Comparison of ENCODE assay signal across 28 cellular contexts in genomic region chr1:174417921-174418320, GRCh38. TPM values are rescaled to one million over a fixed set of nuclear protein-coding genes. Genes with fewer than 3 reads are reported as not detected.
"Had no signal": no experiment of that assay in that cellular context is flagged by ENCODE, and none has a peak within 500 bp of the region (broad histone marks: within the 10 kb centered on the region; RNA-seq: fewer than 3 reads in every experiment).

No MANE protein-coding gene starts in this region.

- H3K27ac Mint-ChIP-seq: mesothelial cell of epicardium had no signal

- H3K4me3 ChIP-seq: colonic mucosa, dorsolateral prefrontal cortex, esophagus squamous epithelium, gastrocnemius medialis, heart right ventricle, left lung, lower lobe of right lung, mucosa of descending colon had no signal

- H3K27me3 Mint-ChIP-seq: naive B cell; naive thymus-derived CD8-positive, alpha-beta T cell had no signal

- H3K27me3 ChIP-seq: colonic mucosa, dorsolateral prefrontal cortex, esophagus squamous epithelium, gastrocnemius medialis, heart right ventricle, left lung had no signal

- H3K36me3 Mint-ChIP-seq: mesothelial cell of epicardium had no signal

- H3K4me3 Mint-ChIP-seq: mesothelial cell of epicardium; naive B cell; naive thymus-derived CD8-positive, alpha-beta T cell had no signal

- H3K4me1 ChIP-seq: colonic mucosa, esophagus squamous epithelium, gastrocnemius medialis, left lung, lower lobe of right lung had no signal

- H3K9me3 Mint-ChIP-seq: mesothelial cell of epicardium had no signal

- H3K9me3 ChIP-seq: colonic mucosa, esophagus squamous epithelium, gastrocnemius medialis, heart right ventricle, left lung, lower lobe of right lung, mucosa of descending colon had no signal

- H3K27ac ChIP-seq: colonic mucosa, dorsolateral prefrontal cortex, epithelial cell of prostate, esophagus squamous epithelium, gastrocnemius medialis, heart right ventricle, left lung, lower lobe of right lung had no signal

- H3K4me1 Mint-ChIP-seq: mesothelial cell of epicardium had no signal

- DNase-seq: colonic mucosa; dermis blood vessel endothelial cell; dorsolateral prefrontal cortex; effector CD4-positive, alpha-beta T cell; effector memory CD4-positive, alpha-beta T cell; erythroblast; esophagus squamous epithelium; foreskin fibroblast; foreskin melanocyte; gastrocnemius medialis; glutamatergic neuron; head of caudate nucleus; heart right ventricle; hippocampal formation; left cardiac atrium; left lung; left ventricle myocardium superior; lower lobe of right lung; mesenchymal stem cell; mucosa of descending colon; naive B cell; naive thymus-derived CD8-positive, alpha-beta T cell had no signal

- ATAC-seq: gastrocnemius medialis; heart right ventricle; left cardiac atrium; left lung; left ventricle myocardium superior; lower lobe of right lung; mucosa of descending colon; naive thymus-derived CD8-positive, alpha-beta T cell had no signal

- FAIRE-seq: endothelial cell of umbilical vein, islet of Langerhans, keratinocyte had no signal

- H3K36me3 ChIP-seq: colonic mucosa, esophagus squamous epithelium, gastrocnemius medialis, heart right ventricle, left lung, lower lobe of right lung had no signal

RNA-seq across cellular contexts. Expression of gene GPR52, which starts 29.8 kb away (rescaled TPM):
- total RNA-seq: kidney epithelial cell had no signal
